Comparison of ENCODE assay signal across 10 cellular contexts in genomic region chr2:28736034-28736433, GRCh38. TPM values are rescaled to one million over a fixed set of nuclear protein-coding genes. Genes with fewer than 3 reads are reported as not detected.
A peak's percentile ranks its signal among the peaks of the same experiment; 100 is the strongest.
DNase-seq lines count a peak whose midpoint lies in the region; ATAC-seq, FAIRE-seq and TF ChIP-seq lines count a peak whose summit lies in the region.
"Had no signal": no experiment of that assay in that cellular context is flagged by ENCODE, and none has a peak within 500 bp of the region (broad histone marks: within the 10 kb centered on the region; RNA-seq: fewer than 3 reads in every experiment).

No MANE protein-coding gene starts in this region.

- DNase-seq in NCI-H2029 (lab: John Stamatoyannopoulos, UW), result peak; percentile 63
- peak in 35 of 61 donors; percentile 9 to 98 (median 38) for DNase-seq in caudate nucleus (lab: John Stamatoyannopoulos, UW)
- DNase-seq in keratinocyte (ENCODE audit: low read depth, low spot score), result no peak
- DNase-seq in suprapubic skin (ENCODE audit: low spot score in 2 of 2), result no peak
- DNase-seq in Karpas-422, result no peak
- DNase-seq in activated CD4-positive, alpha-beta T cell treated with anti-CD3 and anti-CD28 coated beads for 4 hours, result no peak
- DNase-seq in stimulated activated CD4-positive, alpha-beta T cell treated with anti-CD3 and anti-CD28 coated beads, Interleukin-12 subunit alpha, Interleukin-12 subunit beta, amount 100 ng/mL, for 4 hours, result no peak
- DNase-seq: HCEC 1CT, T-helper 1 cell had no signal

- H3K36me3 Mint-ChIP-seq in stimulated activated memory B cell treated with anti-CD40 and anti-IgM and Interleukin-4, amounts not matched to agents 10 μg/mL and 1 μg/mL and 100 μg/mL, for 72 hours, result no peaks in the 10 kb centered on the region

- H3K27ac Mint-ChIP-seq in stimulated activated memory B cell treated with anti-CD40 and anti-IgM and Interleukin-4, amounts not matched to agents 10 μg/mL and 1 μg/mL and 100 μg/mL, for 72 hours, result no peak overlapping the region

- H3K4me2 ChIP-seq in keratinocyte (ENCODE audit: control insufficient read depth, extremely low read depth, insufficient read depth, low read depth, low read length), result no peak overlapping the region
- no peak overlapping the region for H3K4me2 ChIP-seq in Karpas-422 (ENCODE audit: low read depth, low read length, poor library complexity, severe bottlenecking)

- TF ChIP-seq CTCF in keratinocyte (optimal IDR thresholded peaks at IDR 0.05 in 1 of 3, IDR thresholded peaks at IDR 0.05 in 1 of 3, conservative IDR thresholded peaks at IDR 0.05 in 1 of 3; ENCODE audit: extremely low read depth in 1 of 3, insufficient read depth in 2 of 3, low read length in 3 of 3), result no peak
- no peak for TF ChIP-seq CTCF in suprapubic skin (IDR thresholded peaks at IDR 0.05)

- H4K20me1 ChIP-seq in keratinocyte (ENCODE audit: control insufficient read depth, extremely low read depth, insufficient read depth, low read length), result no peaks in the 10 kb centered on the region
- no peaks in the 10 kb centered on the region for H4K20me1 ChIP-seq in Karpas-422 (ENCODE audit: insufficient read depth, low read depth, low read length)

- no peaks in the 10 kb centered on the region for H3K27me3 Mint-ChIP-seq in stimulated activated memory B cell treated with anti-CD40 and anti-IgM and Interleukin-4, amounts not matched to agents 10 μg/mL and 1 μg/mL and 100 μg/mL, for 72 hours

- H3K9me3 ChIP-seq in keratinocyte (ENCODE audit: control insufficient read depth, low read depth, low read length) (no peaks in the 10 kb centered on the region), suprapubic skin (no peaks in the 10 kb centered on the region), Karpas-422 (ENCODE audit: low read length) (peaks cover 10% of the 10 kb centered on the region)

- dilution Hi-C loops in keratinocyte (cut with MboI; ENCODE audit: extremely low pct_ligation_motif_present, low sequenced_read_pairs), result no loop called here

- peak; percentile 9 for FAIRE-seq in keratinocyte (lab: Jason Lieb, UNC)

- H3K27ac ChIP-seq in caudate nucleus (ENCODE audit: low read depth, low read length), result no peak overlapping the region
- H3K27ac ChIP-seq in keratinocyte (ENCODE audit: control insufficient read depth, insufficient read depth, low read length), result no peak overlapping the region
- peak overlapping the region; percentile 10 for H3K27ac ChIP-seq in suprapubic skin
- no peak overlapping the region for H3K27ac ChIP-seq in Karpas-422 (ENCODE audit: low read length)

- H3K4me3 ChIP-seq in keratinocyte (ENCODE audit: control insufficient read depth in 2 of 3, extremely low read depth in 1 of 3, insufficient read depth in 2 of 3, low read depth in 1 of 3, low read length in 3 of 3) (no peak overlapping the region), suprapubic skin (no peak overlapping the region), Karpas-422 (ENCODE audit: low read length) (no peak overlapping the region)

- no peak for ATAC-seq in stimulated activated memory B cell treated with anti-CD40 and anti-IgM and Interleukin-4, amounts not matched to agents 10 μg/mL and 1 μg/mL and 100 μg/mL, for 72 hours

- no peak for TF ChIP-seq EP300 in suprapubic skin (IDR thresholded peaks at IDR 0.05)

- no peaks in the 10 kb centered on the region for H3K36me3 ChIP-seq in keratinocyte (ENCODE audit: control insufficient read depth in 2 of 2, extremely low read depth in 1 of 2, insufficient read depth in 2 of 2, low read length in 2 of 2)
- H3K36me3 ChIP-seq in suprapubic skin, result no peaks in the 10 kb centered on the region
- H3K36me3 ChIP-seq in Karpas-422 (ENCODE audit: insufficient read depth, low read length), result no peaks in the 10 kb centered on the region

- no peaks in the 10 kb centered on the region for H3K9me1 ChIP-seq in keratinocyte (ENCODE audit: control insufficient read depth, extremely low read depth, insufficient read depth, low read length)

- no peaks in the 10 kb centered on the region for H3K4me1 Mint-ChIP-seq in stimulated activated memory B cell treated with anti-CD40 and anti-IgM and Interleukin-4, amounts not matched to agents 10 μg/mL and 1 μg/mL and 100 μg/mL, for 72 hours

- H3K9me3 Mint-ChIP-seq in stimulated activated memory B cell treated with anti-CD40 and anti-IgM and Interleukin-4, amounts not matched to agents 10 μg/mL and 1 μg/mL and 100 μg/mL, for 72 hours, result peaks cover 8% of the 10 kb centered on the region

- H3K9me2 ChIP-seq in Karpas-422 (replicated peaks; ENCODE audit: insufficient read depth, low read length), result no peaks in the 10 kb centered on the region

- peak overlapping the region; percentile 56 for H2AFZ ChIP-seq in keratinocyte (ENCODE audit: control insufficient read depth, low read length)
- no peak overlapping the region for H2AFZ ChIP-seq in Karpas-422 (ENCODE audit: low read length)

- H3K79me2 ChIP-seq in keratinocyte (ENCODE audit: control insufficient read depth, insufficient read depth, low read length) (no peaks in the 10 kb centered on the region), Karpas-422 (ENCODE audit: low read length) (no peaks in the 10 kb centered on the region)

- no peaks in the 10 kb centered on the region for H3K27me3 ChIP-seq in keratinocyte (ENCODE audit: control insufficient read depth, extremely low read depth, insufficient read depth, low read length)
- no peaks in the 10 kb centered on the region for H3K27me3 ChIP-seq in suprapubic skin
- H3K27me3 ChIP-seq in Karpas-422 (ENCODE audit: low read length), result no peaks in the 10 kb centered on the region

- WGBS in suprapubic skin, result 24% methylated on average over 3 of the region's 3 CpGs

- no peak for TF ChIP-seq POLR2A in suprapubic skin (IDR thresholded peaks at IDR 0.05)

- H3K4me1 ChIP-seq in keratinocyte (ENCODE audit: control insufficient read depth, extremely low read depth, insufficient read depth, low read length) (no peaks in the 10 kb centered on the region), suprapubic skin (peaks cover 7% of the 10 kb centered on the region), Karpas-422 (ENCODE audit: low read length) (no peaks in the 10 kb centered on the region)

- H3K4me3 Mint-ChIP-seq in stimulated activated memory B cell treated with anti-CD40 and anti-IgM and Interleukin-4, amounts not matched to agents 10 μg/mL and 1 μg/mL and 100 μg/mL, for 72 hours, result no peak overlapping the region

- H3K9ac ChIP-seq in keratinocyte (ENCODE audit: control insufficient read depth, extremely low read depth, insufficient read depth, low read length) (no peak overlapping the region), Karpas-422 (ENCODE audit: low read length) (no peak overlapping the region)

RNA-seq across cellular contexts. Expression of gene PPP1CB, which starts 15.6 kb away (rescaled TPM):
- 91.1 to 157 TPM (median 122 TPM) in 3 replicates for polyA plus RNA-seq in keratinocyte
- 328 TPM for polyA plus RNA-seq in keratinocyte (2011; ENCODE audit: low read depth)
- 82.8 and 147 TPM in 2 replicates for polyA plus RNA-seq in keratinocyte (2011; cell fraction: cytosol; rRNA removed)
- polyA plus RNA-seq in keratinocyte (2011; cell fraction: nucleus; rRNA removed), result 52.5 and 84.9 TPM in 2 replicates
- 140 and 187 TPM in 2 replicates for polyA plus RNA-seq in keratinocyte (2012; ENCODE audit: low replicate concordance)
- polyA minus RNA-seq in keratinocyte, result 54.9 to 251 TPM (median 178 TPM) in 3 replicates
- polyA minus RNA-seq in keratinocyte (2011; cell fraction: cytosol; rRNA and poly(A)+ RNA removed), result 219 TPM
- polyA minus RNA-seq in keratinocyte (2011; cell fraction: nucleus; rRNA and poly(A)+ RNA removed), result 69.6 and 143 TPM in 2 replicates
- total RNA-seq in suprapubic skin, result 100 to 1,000 TPM; 105 to 151 (median 148) TPM
- 58.5 and 134 TPM in 2 replicates for total RNA-seq in Karpas-422 (2014; rRNA removed; shearing (Covaris generic); ENCODE audit: low replicate concordance)

Comparison
In these comparisons a context has a peak if more than half of its experiments do, and no peak if none do; other contexts are left out.
1. DNase-seq: peak in NCI-H2029 (single experiment) and caudate nucleus (35 of 61); none in keratinocyte (single experiment), suprapubic skin (0 of 2), Karpas-422 (single experiment), activated CD4-positive, alpha-beta T cell treated with anti-CD3 and anti-CD28 coated beads for 4 hours (0 of 2) and stimulated activated CD4-positive, alpha-beta T cell treated with anti-CD3 and anti-CD28 coated beads, Interleukin-12 subunit alpha, Interleukin-12 subunit beta, amount 100 ng/mL, for 4 hours (single experiment).